ENCODE assay signal across 8 cellular contexts in genomic region chr21:37257526-37257966, GRCh38. TPM values are rescaled to one million over a fixed set of nuclear protein-coding genes. Genes with fewer than 3 reads are reported as not detected.
DNase-seq lines count a peak whose midpoint lies in the region; ATAC-seq, FAIRE-seq and TF ChIP-seq lines count a peak whose summit lies in the region.

No MANE protein-coding gene starts in this region.

- peaks cover 76% of the 10 kb centered on the region for H3K79me2 ChIP-seq in ACC112 (ENCODE audit: control insufficient read depth, insufficient read depth, low read length, unreplicated experiment)

- no peak for TF ChIP-seq POLR2A in GM12892 (IDR thresholded peaks at IDR 0.05; ENCODE audit: low read depth, low read length)

- peak; percentile 33 for ATAC-seq in HG02884 (IDR thresholded peaks at IDR 0.05; ENCODE audit: unreplicated experiment)

- DNase-seq in GM12892 (ENCODE audit: insufficient read length) (no peak), NCI-H748 (lab: John Stamatoyannopoulos, UW; ENCODE audit: unreplicated experiment) (peak; percentile 77), astrocyte of the hippocampus (ENCODE audit: low read depth, low spot score) (peak; percentile 55), NCI-H510A treated with DMSO at 0.1 percent for 48 hours (lab: John Stamatoyannopoulos, UW) (no peak)
- DNase-seq in stimulated activated CD4-positive, alpha-beta T cell treated with anti-CD3 and anti-CD28 coated beads, Interleukin-4, amount 100 ng/mL, for 24 hours = peak; percentile 12

- H3K27me3 ChIP-seq in ACC112 (ENCODE audit: insufficient read depth, low read length) (no peaks in the 10 kb centered on the region), iPS-20b (ENCODE audit: insufficient read depth, low read length) (no peaks in the 10 kb centered on the region)

- H3K4me1 ChIP-seq in ACC112 (ENCODE audit: control insufficient read depth, insufficient read depth, low read length, unreplicated experiment) (peaks cover 7% of the 10 kb centered on the region), iPS-20b (ENCODE audit: insufficient read depth, low read length) (0 out of 2 replicates have a peak, but pooled peaks cover 4% of the 10 kb centered on the region)

- peak overlapping the region; percentile 67 for H2AFZ ChIP-seq in ACC112 (ENCODE audit: low read length, unreplicated experiment)

- peak; percentile 99 for FAIRE-seq in GM12892 (lab: Jason Lieb, UNC)

- peak overlapping the region; percentile 85; the same call in 1 of the 2 replicates for H3K9ac ChIP-seq in iPS-20b (ENCODE audit: low read depth, low read length)

- H3K27ac ChIP-seq in ACC112 (ENCODE audit: low read depth, low read length) (peak overlapping the region; percentile 89), iPS-20b (ENCODE audit: low read length) (peak overlapping the region; percentile 69)

- H3K4me3 ChIP-seq in ACC112 (ENCODE audit: low read depth, low read length) (peak overlapping the region; percentile 79), iPS-20b (ENCODE audit: low read length) (peak overlapping the region; percentile 61)

- H3K36me3 ChIP-seq in ACC112 (ENCODE audit: insufficient read depth, low read length) (no peaks in the 10 kb centered on the region), iPS-20b (ENCODE audit: insufficient read depth, low read depth, low read length) (peaks cover 7% of the 10 kb centered on the region)

- no peaks in the 10 kb centered on the region for H3K9me3 ChIP-seq in iPS-20b (ENCODE audit: insufficient read depth, low read depth, low read length)

RNA-seq across cellular contexts. Expression of gene VPS26C, which starts 9.6 kb away (rescaled TPM):
- 46.2 TPM for polyA plus RNA-seq in GM12892 (2012; ENCODE audit: missing spikeins)

Comparison
In these comparisons a context has a peak if more than half of its experiments do, and no peak if none do; other contexts are left out.
1. DNase-seq: peak in NCI-H748 (single experiment), astrocyte of the hippocampus (single experiment) and stimulated activated CD4-positive, alpha-beta T cell treated with anti-CD3 and anti-CD28 coated beads, Interleukin-4, amount 100 ng/mL, for 24 hours (single experiment); none in GM12892 (single experiment) and NCI-H510A treated with DMSO at 0.1 percent for 48 hours (single experiment).